ENCODE assay signal across 8 cellular contexts in genomic region chrX:21838937-21839333, GRCh38. TPM values are rescaled to one million over a fixed set of nuclear protein-coding genes. Genes with fewer than 3 reads are reported as not detected.
A peak's percentile ranks its signal among the peaks of the same experiment; 100 is the strongest.
DNase-seq lines count a peak whose midpoint lies in the region; ATAC-seq and TF ChIP-seq lines count a peak whose summit lies in the region.

No MANE protein-coding gene starts in this region.

- intact Hi-C loops in vagina (cut with DNase I) (no loop called here), head of caudate nucleus (cut with DNase I) (no loop called here)

- H3K9me3 ChIP-seq in vagina: no peaks in the 10 kb centered on the region

- TF ChIP-seq POLR2A in vagina (IDR thresholded peaks at IDR 0.05): no peak

- no peak for TF ChIP-seq CTCF in vagina (IDR thresholded peaks at IDR 0.05)

- peak overlapping the region; percentile 62 to 65 for H3K4me3 ChIP-seq in vagina

- no peaks in the 10 kb centered on the region for H3K27me3 ChIP-seq in vagina

- peaks cover 8% of the 10 kb centered on the region for H3K4me1 ChIP-seq in vagina

- ATAC-seq in GM19043 (IDR thresholded peaks at IDR 0.05; ENCODE audit: low read depth, unreplicated experiment): peak; percentile 12

- H3K36me3 ChIP-seq in vagina: no peaks in the 10 kb centered on the region

- DNase-seq in ACHN: peak; percentile 24
- DNase-seq in NCI-H510A (lab: John Stamatoyannopoulos, UW): peak; percentile 2
- no peak for DNase-seq in caudate nucleus (lab: John Stamatoyannopoulos, UW)
- DNase-seq in medulla oblongata (ENCODE audit: extremely low spot score): peak; percentile 2
- DNase-seq in vagina (ENCODE audit: extremely low spot score in 2 of 2): no peak
- no peak for DNase-seq in head of caudate nucleus
- no peak for DNase-seq in glomerular visceral epithelial cell (ENCODE audit: extremely low spot score)

- in situ Hi-C loops in ACHN (cut with HindIII; ENCODE audit: low pct_ligation_motif_present, low pct_unique_long_range_greater_than_20kb, low sequenced_read_pairs): no loop called here

- H3K27ac ChIP-seq in caudate nucleus (ENCODE audit: low read depth, low read length) (peak overlapping the region; percentile 62), vagina (peak overlapping the region; percentile 67)

RNA-seq across cellular contexts. Expression of gene MBTPS2, which starts 0.5 kb away (rescaled TPM):
- total RNA-seq in vagina: 9.3 TPM

RNA-seq across cellular contexts. Expression of gene YY2, which starts 16.9 kb away (rescaled TPM):
- 0.98 TPM for total RNA-seq in vagina

Comparison
In these comparisons a context has a peak if more than half of its experiments do, and no peak if none do; other contexts are left out.
1. DNase-seq: peak in ACHN (single experiment), NCI-H510A (single experiment) and medulla oblongata (single experiment); none in caudate nucleus (0 of 61), vagina (0 of 2), head of caudate nucleus (0 of 42) and glomerular visceral epithelial cell (single experiment).